Comparison of ENCODE assay signal across 27 cellular contexts in the genomic region with DNA sequence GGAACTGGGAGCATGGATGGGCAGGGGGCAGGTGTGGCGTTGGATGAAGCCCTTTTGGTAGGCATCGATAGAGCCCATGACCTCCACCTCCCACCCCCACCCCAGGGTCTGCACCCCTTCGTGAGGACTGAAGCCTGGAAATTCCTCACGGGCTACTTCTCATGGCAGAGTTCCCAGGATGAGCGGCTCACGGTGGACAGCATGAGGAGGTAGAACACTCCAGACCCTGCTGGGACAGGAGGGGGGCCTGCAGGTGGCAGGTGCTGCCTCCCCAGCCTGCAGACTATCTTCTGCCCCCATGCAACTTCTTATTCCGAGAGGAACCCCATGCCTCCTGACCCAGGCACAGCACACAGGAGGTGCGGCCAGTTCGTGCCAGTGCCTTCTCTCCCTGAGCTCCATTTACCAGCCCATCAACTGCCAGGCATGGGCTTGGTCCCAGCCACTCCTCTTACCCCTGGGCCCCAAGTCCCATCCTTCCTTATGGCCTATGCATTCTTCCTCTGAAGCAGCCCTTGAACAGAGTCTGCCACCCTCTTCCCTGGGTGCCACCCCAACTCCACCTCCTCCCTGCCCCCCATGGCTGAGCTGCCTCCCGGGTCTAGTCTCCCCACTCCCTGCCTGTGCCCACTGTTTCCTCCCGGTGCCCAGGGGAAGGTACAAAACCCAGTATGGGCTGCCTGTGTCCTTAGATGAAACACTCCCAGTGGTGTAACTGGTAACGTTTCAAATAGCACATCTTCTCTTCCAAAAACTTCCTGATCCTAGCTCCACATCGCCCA. TPM values are rescaled to one million over a fixed set of nuclear protein-coding genes. Genes with fewer than 3 reads are reported as not detected.
"Had no signal": no experiment of that assay in that cellular context is flagged by ENCODE, and none has a peak within 500 bp of the region (broad histone marks: within the 10 kb centered on the region; RNA-seq: fewer than 3 reads in every experiment).

No MANE protein-coding gene starts in this region.

- H3K9me3 ChIP-seq: Peyer's patch, SJSA1 had no signal

- H3K27ac Mint-ChIP-seq: activated CD8-positive, alpha-beta T cell treated with anti-CD3 and anti-CD28 coated beads for 36 hours; activated naive CD4-positive, alpha-beta T cell treated with anti-CD3 and anti-CD28 coated beads for 36 hours; activated naive CD8-positive, alpha-beta T cell; brain; T-helper 1 cell treated with Interleukin-12 subunit alpha and Interleukin-12 subunit beta and Interleukin-4 antibody, amounts not matched to agents 30 μg/mL and 1 μg/mL, for 36 hours; WTC11 had no signal

- H3K36me3 ChIP-seq: cardiac muscle cell, Peyer's patch, SJSA1 had no signal

- H3K9me3 Mint-ChIP-seq: activated CD8-positive, alpha-beta T cell treated with anti-CD3 and anti-CD28 coated beads for 36 hours; activated naive CD4-positive, alpha-beta T cell treated with anti-CD3 and anti-CD28 coated beads for 36 hours; T-helper 1 cell treated with Interleukin-12 subunit alpha and Interleukin-12 subunit beta and Interleukin-4 antibody, amounts not matched to agents 30 μg/mL and 1 μg/mL, for 36 hours; WTC11 had no signal

- H3K36me3 Mint-ChIP-seq: activated naive CD8-positive, alpha-beta T cell; brain; WTC11 had no signal

- H3K27ac ChIP-seq: cardiac muscle cell, Peyer's patch, RWPE1, SJSA1 had no signal

- H3K4me1 ChIP-seq: Peyer's patch, SJSA1 had no signal

- H3K4me1 Mint-ChIP-seq: brain had no signal

- H3K4me3 Mint-ChIP-seq: activated CD8-positive, alpha-beta T cell treated with anti-CD3 and anti-CD28 coated beads for 36 hours; activated naive CD4-positive, alpha-beta T cell treated with anti-CD3 and anti-CD28 coated beads for 36 hours; activated naive CD8-positive, alpha-beta T cell; brain; T-helper 1 cell treated with Interleukin-12 subunit alpha and Interleukin-12 subunit beta and Interleukin-4 antibody, amounts not matched to agents 30 μg/mL and 1 μg/mL, for 36 hours; WTC11 had no signal

- DNase-seq: activated CD4-positive, alpha-beta T cell treated with anti-CD3 and anti-CD28 coated beads, Interleukin-2, amount 50 U/mL, for 1 hour; activated CD8-positive, alpha-beta memory T cell treated with anti-CD3 and anti-CD28 coated beads, Interleukin-2, amount 50 U/mL, for 4 hours; activated CD8-positive, alpha-beta T cell treated with anti-CD3 and anti-CD28 coated beads for 36 hours; activated gamma-delta T cell; activated naive CD4-positive, alpha-beta T cell treated with anti-CD3 and anti-CD28 coated beads for 36 hours; amygdala; Karpas-422; MM.1S; NCI-H1105 treated with DMSO at 0.1 percent for 48 hours; NCI-H1436 treated with DMSO at 0.1 percent for 48 hours; NCI-H187; NCI-H2081 treated with DMSO at 0.1 percent for 48 hours; NCI-H446; NCI-H524; Peyer's patch; SHP77; SW 1271 had no signal

- H3K27me3 ChIP-seq: cardiac muscle cell, Peyer's patch had no signal

- ATAC-seq: activated CD8-positive, alpha-beta T cell treated with anti-CD3 and anti-CD28 coated beads for 36 hours; K562; SK-N-SH treated with all-trans-retinoic acid at 6 μM for 48 hours had no signal

- H3K4me3 ChIP-seq: cardiac muscle cell, K562, Peyer's patch, SJSA1 had no signal

RNA-seq across cellular contexts. Expression of gene TBC1D21, which starts 8.4 kb away (rescaled TPM):
- total RNA-seq: activated CD8-positive, alpha-beta T cell treated with anti-CD3 and anti-CD28 coated beads for 36 hours; activated naive CD4-positive, alpha-beta T cell treated with anti-CD3 and anti-CD28 coated beads for 36 hours; astrocyte; cardiac muscle cell; K562; Peyer's patch; SJSA1; WTC11 had no signal
- polyA plus RNA-seq: cardiac muscle cell, K562 had no signal

RNA-seq across cellular contexts. Expression of gene LOXL1, which starts 44.5 kb away (rescaled TPM):
- polyA plus RNA-seq: K562 had no signal
